8 cellular contexts compared by ENCODE assay signal in genomic region chr15:69410290-69410874, GRCh38. TPM values are rescaled to one million over a fixed set of nuclear protein-coding genes. Genes with fewer than 3 reads are reported as not detected.
DNase-seq lines count a peak whose midpoint lies in the region; ATAC-seq, FAIRE-seq and TF ChIP-seq lines count a peak whose summit lies in the region.

No MANE protein-coding gene starts in this region.

- FAIRE-seq in small intestine (lab: Jason Lieb, UNC), result no peak

- H3K4me1 ChIP-seq in right cardiac atrium (ENCODE audit: control insufficient read depth, insufficient read depth, low read length), result no peaks in the 10 kb centered on the region
- no peaks in the 10 kb centered on the region for H3K4me1 ChIP-seq in small intestine (ENCODE audit: control insufficient read depth in 2 of 2, insufficient read depth in 1 of 2, low read depth in 1 of 2, low read length in 1 of 2)

- H3K4me3 ChIP-seq in right cardiac atrium (ENCODE audit: low read length), result no peak overlapping the region
- H3K4me3 ChIP-seq in small intestine (ENCODE audit: low read depth in 1 of 2, low read length in 2 of 2), result no peak overlapping the region

- no peaks in the 10 kb centered on the region for H3K36me3 Mint-ChIP-seq in chondrocyte (ENCODE audit: low read depth)

- H3K27ac Mint-ChIP-seq in chondrocyte (ENCODE audit: unreplicated experiment), result no peak overlapping the region

- H3K27me3 Mint-ChIP-seq in chondrocyte (ENCODE audit: low read depth), result no peaks in the 10 kb centered on the region

- H3K27me3 ChIP-seq in right cardiac atrium (ENCODE audit: control insufficient read depth, insufficient read depth) (no peaks in the 10 kb centered on the region), small intestine (ENCODE audit: control insufficient read depth in 2 of 2, insufficient read depth in 2 of 2, low read length in 2 of 2) (no peaks in the 10 kb centered on the region)

- H3K4me3 Mint-ChIP-seq in chondrocyte (ENCODE audit: unreplicated experiment), result no peak overlapping the region

- H3K27ac ChIP-seq in right cardiac atrium (ENCODE audit: low read length) (no peak overlapping the region), small intestine (ENCODE audit: low read depth in 1 of 2, low read length in 1 of 2) (no peak overlapping the region)

- H3K36me3 ChIP-seq in small intestine (ENCODE audit: control insufficient read depth in 2 of 2, insufficient read depth in 2 of 2, low read length in 2 of 2), result no peaks in the 10 kb centered on the region

- peaks cover 34% of the 10 kb centered on the region for H3K4me1 Mint-ChIP-seq in chondrocyte (ENCODE audit: low read depth)

- TF ChIP-seq CTCF in chondrocyte (IDR thresholded peaks at IDR 0.05), result peak; percentile 76

- no peak for DNase-seq in left ventricle myocardium superior
- no peak for DNase-seq in right cardiac atrium
- DNase-seq in NCI-H446 treated with DMSO at 0.1 percent for 48 hours (lab: John Stamatoyannopoulos, UW), result peak; percentile 13
- DNase-seq in chondrocyte (ENCODE audit: low spot score), result no peak
- peak; percentile 60 for DNase-seq in small intestine
- DNase-seq in activated CD8-positive, alpha-beta memory T cell treated with anti-CD3 and anti-CD28 coated beads for 24 hours, result no peak

- H3K9me3 ChIP-seq in right cardiac atrium (ENCODE audit: control insufficient read depth, low read length), result no peaks in the 10 kb centered on the region
- H3K9me3 ChIP-seq in small intestine (ENCODE audit: control insufficient read depth, low read depth), result no peaks in the 10 kb centered on the region

- intact Hi-C loops in left ventricle myocardium superior (cut with micrococcal nuclease) (no loop called here), right cardiac atrium (cut with DNase I) (no loop called here)

- WGBS in right cardiac atrium, result 63% methylated on average over 9 of the region's 9 CpGs
- 42 to 60% (median 48%) methylated on average over 9 of the region's 9 CpGs for WGBS in small intestine, 3 donors

- peak; percentile 26 for ATAC-seq in left ventricle myocardium superior
- no peak for ATAC-seq in right cardiac atrium
- ATAC-seq in GM18873 (IDR thresholded peaks at IDR 0.05; ENCODE audit: low FRiP score, unreplicated experiment), result no peak
- no peak for ATAC-seq in GM18498 (IDR thresholded peaks at IDR 0.05; ENCODE audit: unreplicated experiment)

- no peaks in the 10 kb centered on the region for H3K9me3 Mint-ChIP-seq in chondrocyte (ENCODE audit: low read depth)

RNA-seq across cellular contexts. Expression of gene KIF23, which starts 3.8 kb away (rescaled TPM):
- total RNA-seq in left ventricle myocardium superior (0.45 TPM), right cardiac atrium (1 to 10 TPM in 2 of 4 donors, under 1 TPM in 2; 0.62 to 1.2 (median 0.92) TPM), chondrocyte (13.5 to 20.4 TPM (median 14.8 TPM) in 3 replicates)
- polyA plus RNA-seq in right cardiac atrium (0.27 TPM), small intestine (10 to 100 TPM in 1 of 3 donors, 1 to 10 TPM in 2; 1.1 to 12.1 (median 1.3) TPM)

RNA-seq across cellular contexts. Expression of gene RPLP1, which starts 42.2 kb away (rescaled TPM):
- total RNA-seq in left ventricle myocardium superior, result 1,143 TPM
- 1,000 to 10,000 TPM in 2 of 4 donors, 100 to 1,000 TPM in 2; 899 to 1,271 (median 999) TPM for total RNA-seq in right cardiac atrium
- 1,013 TPM for polyA plus RNA-seq in right cardiac atrium
- total RNA-seq in chondrocyte, result 1,418 to 1,674 TPM (median 1,473 TPM) in 3 replicates
- 1,000 to 10,000 TPM in 2 of 3 donors, 100 to 1,000 TPM in 1; 975 to 2,388 (median 1,802) TPM for polyA plus RNA-seq in small intestine

Comparison
In these comparisons a context has a peak if more than half of its experiments do, and no peak if none do; other contexts are left out.
1. DNase-seq: peak in NCI-H446 treated with DMSO at 0.1 percent for 48 hours (single experiment) and small intestine (single experiment); none in left ventricle myocardium superior (single experiment), right cardiac atrium (0 of 3), chondrocyte (single experiment) and activated CD8-positive, alpha-beta memory T cell treated with anti-CD3 and anti-CD28 coated beads for 24 hours (single experiment).